Comparison of ENCODE assay signal across 1 cellular context in the genomic region with DNA sequence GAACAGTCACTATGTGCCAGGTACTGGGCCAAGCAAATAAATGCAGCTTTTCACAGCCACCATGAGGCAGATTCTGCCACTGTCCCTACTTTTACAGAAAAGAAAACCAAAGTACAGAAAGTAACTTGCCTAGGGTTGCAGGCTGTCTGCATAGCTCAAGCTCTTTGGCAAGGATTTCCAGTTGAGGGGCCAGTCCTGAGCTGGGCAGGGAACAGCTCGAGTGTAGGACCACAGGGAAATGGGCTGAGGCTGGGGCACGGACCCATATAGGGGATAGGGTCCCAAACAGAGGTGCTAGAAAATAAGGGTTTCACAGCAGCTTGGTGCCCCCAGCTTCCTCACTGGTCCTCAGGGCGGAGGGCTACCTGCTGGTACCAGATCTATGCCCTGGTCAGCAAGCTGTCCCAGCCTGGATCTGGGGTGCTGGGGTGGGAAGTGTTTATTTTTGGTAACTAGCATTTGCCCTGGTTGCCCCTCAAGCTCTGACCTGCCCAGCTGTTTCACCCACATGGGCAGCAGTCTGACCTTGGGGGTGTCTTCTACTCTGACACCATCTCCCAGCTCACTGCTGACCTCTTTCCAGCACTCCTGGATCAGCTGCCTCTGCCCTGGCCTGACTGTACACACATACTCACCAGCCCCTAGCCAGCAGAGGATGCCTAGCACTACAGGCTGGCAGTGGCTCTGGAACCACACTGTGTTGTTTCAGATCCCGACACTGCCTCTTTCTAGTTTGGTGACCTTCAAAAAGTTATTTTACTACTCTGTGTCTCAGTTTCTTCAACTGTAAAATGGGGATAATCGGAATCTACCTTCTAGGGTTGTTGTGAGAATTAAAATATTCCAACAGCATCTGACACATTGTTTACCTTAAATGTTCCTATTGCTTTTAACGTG.
TF ChIP-seq lines count a peak whose summit lies in the region.

No MANE protein-coding gene starts in this region.

TF ChIP-seq in HepG2, 621 proteins besides CTCF, POLR2A, EP300 and RAD21:
- TF ChIP-seq ZNF629 (CRISPR knock-in tag; conservative IDR thresholded peaks at IDR 0.05), result peak; percentile 61
- TF ChIP-seq, protein P1, sequence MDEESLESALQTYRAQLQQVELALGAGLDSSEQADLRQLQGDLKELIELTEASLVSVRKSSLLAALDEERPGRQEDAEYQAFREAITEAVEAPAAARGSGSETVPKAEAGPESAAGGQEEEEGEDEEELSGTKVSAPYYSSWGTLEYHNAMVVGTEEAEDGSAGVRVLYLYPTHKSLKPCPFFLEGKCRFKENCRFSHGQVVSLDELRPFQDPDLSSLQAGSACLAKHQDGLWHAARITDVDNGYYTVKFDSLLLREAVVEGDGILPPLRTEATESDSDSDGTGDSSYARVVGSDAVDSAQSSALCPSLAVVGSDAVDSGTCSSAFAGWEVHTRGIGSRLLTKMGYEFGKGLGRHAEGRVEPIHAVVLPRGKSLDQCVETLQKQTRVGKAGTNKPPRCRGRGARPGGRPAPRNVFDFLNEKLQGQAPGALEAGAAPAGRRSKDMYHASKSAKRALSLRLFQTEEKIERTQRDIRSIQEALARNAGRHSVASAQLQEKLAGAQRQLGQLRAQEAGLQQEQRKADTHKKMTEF (CRISPR knock-in tag; IDR thresholded peaks at IDR 0.05), result no peak
